1 cellular context compared by ENCODE assay signal in genomic region chr19:47608074-47608907, GRCh38.
TF ChIP-seq lines count a peak whose summit lies in the region.

No MANE protein-coding gene starts in this region.

TF ChIP-seq in HEK293, 187 proteins besides CTCF, POLR2A, EP300 and RAD21 (continued from another document and continues in another):
- TF ChIP-seq, protein P1, sequence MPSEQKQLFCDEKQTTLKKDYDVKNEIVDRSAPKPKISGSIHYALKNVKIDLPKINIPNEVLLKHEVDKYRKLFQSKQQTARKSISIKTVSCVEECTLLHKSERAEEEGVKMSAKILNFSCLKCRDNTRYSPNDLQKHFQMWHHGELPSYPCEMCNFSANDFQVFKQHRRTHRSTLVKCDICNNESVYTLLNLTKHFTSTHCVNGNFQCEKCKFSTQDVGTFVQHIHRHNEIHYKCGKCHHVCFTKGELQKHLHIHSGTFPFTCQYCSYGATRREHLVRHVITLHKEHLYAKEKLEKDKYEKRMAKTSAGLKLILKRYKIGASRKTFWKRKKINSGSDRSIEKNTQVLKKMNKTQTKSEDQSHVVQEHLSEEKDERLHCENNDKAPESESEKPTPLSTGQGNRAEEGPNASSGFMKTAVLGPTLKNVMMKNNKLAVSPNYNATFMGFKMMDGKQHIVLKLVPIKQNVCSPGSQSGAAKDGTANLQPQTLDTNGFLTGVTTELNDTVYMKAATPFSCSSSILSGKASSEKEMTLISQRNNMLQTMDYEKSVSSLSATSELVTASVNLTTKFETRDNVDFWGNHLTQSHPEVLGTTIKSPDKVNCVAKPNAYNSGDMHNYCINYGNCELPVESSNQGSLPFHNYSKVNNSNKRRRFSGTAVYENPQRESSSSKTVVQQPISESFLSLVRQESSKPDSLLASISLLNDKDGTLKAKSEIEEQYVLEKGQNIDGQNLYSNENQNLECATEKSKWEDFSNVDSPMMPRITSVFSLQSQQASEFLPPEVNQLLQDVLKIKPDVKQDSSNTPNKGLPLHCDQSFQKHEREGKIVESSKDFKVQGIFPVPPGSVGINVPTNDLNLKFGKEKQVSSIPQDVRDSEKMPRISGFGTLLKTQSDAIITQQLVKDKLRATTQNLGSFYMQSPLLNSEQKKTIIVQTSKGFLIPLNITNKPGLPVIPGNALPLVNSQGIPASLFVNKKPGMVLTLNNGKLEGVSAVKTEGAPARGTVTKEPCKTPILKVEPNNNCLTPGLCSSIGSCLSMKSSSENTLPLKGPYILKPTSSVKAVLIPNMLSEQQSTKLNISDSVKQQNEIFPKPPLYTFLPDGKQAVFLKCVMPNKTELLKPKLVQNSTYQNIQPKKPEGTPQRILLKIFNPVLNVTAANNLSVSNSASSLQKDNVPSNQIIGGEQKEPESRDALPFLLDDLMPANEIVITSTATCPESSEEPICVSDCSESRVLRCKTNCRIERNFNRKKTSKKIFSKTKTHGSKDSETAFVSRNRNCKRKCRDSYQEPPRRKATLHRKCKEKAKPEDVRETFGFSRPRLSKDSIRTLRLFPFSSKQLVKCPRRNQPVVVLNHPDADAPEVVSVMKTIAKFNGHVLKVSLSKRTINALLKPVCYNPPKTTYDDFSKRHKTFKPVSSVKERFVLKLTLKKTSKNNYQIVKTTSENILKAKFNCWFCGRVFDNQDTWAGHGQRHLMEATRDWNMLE (tag by site-specific recombination; conservative IDR thresholded peaks at IDR 0.05; ENCODE audit: low read depth), result no peak
- 0 out of 2 replicates have a peak, but pooled peaks have one; percentile 50 for TF ChIP-seq ZNF391 (tag by site-specific recombination; IDR thresholded peaks at IDR 0.05; ENCODE audit: borderline replicate concordance, low read depth)
- peak; percentile 74 for TF ChIP-seq SP7 (tag by site-specific recombination; IDR thresholded peaks at IDR 0.05)
- TF ChIP-seq ZNF148 (tag by site-specific recombination; IDR thresholded peaks at IDR 0.05; ENCODE audit: borderline replicate concordance), result no peak
- no peak for TF ChIP-seq SETDB1 (IDR thresholded peaks at IDR 0.05; ENCODE audit: insufficient read length, low read length)
- peak; percentile 79 for TF ChIP-seq ZNF366 (tag by site-specific recombination; conservative IDR thresholded peaks at IDR 0.05)
- TF ChIP-seq ZBTB17 (tag by site-specific recombination; IDR thresholded peaks at IDR 0.05), result peak; percentile 81
- peak; percentile 41; the same call in 1 of the 2 replicates for TF ChIP-seq KLF1 (tag by site-specific recombination; IDR thresholded peaks at IDR 0.05)
- TF ChIP-seq, protein P2, sequence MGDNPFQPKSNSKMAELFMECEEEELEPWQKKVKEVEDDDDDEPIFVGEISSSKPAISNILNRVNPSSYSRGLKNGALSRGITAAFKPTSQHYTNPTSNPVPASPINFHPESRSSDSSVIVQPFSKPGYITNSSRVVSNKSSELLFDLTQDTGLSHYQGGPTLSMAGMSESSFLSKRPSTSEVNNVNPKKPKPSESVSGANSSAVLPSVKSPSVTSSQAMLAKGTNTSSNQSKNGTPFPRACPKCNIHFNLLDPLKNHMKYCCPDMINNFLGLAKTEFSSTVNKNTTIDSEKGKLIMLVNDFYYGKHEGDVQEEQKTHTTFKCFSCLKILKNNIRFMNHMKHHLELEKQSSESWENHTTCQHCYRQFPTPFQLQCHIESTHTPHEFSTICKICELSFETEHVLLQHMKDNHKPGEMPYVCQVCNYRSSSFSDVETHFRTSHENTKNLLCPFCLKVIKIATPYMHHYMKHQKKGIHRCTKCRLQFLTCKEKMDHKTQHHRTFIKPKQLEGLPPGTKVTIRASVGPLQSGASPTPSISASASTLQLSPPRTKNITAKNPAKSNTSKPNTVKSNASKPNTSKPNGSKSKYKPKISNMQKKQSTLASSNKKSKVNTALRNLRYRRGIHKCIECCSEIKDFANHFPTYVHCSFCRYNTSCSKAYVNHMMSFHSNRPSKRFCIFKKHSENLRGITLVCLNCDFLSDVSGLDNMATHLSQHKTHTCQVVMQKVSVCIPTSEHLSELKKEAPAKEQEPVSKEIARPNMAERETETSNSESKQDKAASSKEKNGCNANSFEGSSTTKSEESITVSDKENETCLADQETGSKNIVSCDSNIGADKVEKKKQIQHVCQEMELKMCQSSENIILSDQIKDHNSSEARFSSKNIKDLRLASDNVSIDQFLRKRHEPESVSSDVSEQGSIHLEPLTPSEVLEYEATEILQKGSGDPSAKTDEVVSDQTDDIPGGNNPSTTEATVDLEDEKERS (tag by site-specific recombination; IDR thresholded peaks at IDR 0.05), result no peak
- no peak for TF ChIP-seq ZNF350 (tag by site-specific recombination; IDR thresholded peaks at IDR 0.05)
- TF ChIP-seq, protein P3, sequence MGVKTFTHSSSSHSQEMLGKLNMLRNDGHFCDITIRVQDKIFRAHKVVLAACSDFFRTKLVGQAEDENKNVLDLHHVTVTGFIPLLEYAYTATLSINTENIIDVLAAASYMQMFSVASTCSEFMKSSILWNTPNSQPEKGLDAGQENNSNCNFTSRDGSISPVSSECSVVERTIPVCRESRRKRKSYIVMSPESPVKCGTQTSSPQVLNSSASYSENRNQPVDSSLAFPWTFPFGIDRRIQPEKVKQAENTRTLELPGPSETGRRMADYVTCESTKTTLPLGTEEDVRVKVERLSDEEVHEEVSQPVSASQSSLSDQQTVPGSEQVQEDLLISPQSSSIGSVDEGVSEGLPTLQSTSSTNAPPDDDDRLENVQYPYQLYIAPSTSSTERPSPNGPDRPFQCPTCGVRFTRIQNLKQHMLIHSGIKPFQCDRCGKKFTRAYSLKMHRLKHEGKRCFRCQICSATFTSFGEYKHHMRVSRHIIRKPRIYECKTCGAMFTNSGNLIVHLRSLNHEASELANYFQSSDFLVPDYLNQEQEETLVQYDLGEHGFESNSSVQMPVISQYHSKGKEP (tag by site-specific recombination; IDR thresholded peaks at IDR 0.05), result no peak
- TF ChIP-seq YY2 (tag by site-specific recombination; IDR thresholded peaks at IDR 0.05), result 0 out of 2 replicates have a peak, but pooled peaks have one; percentile 57
- no peak for TF ChIP-seq ZNF423 (tag by site-specific recombination; IDR thresholded peaks at IDR 0.05)
- TF ChIP-seq PRDM4 (tag by site-specific recombination; IDR thresholded peaks at IDR 0.05), result no peak
- 0 out of 2 replicates have a peak, but pooled peaks have one; percentile 40 for TF ChIP-seq ZNF610 (tag by site-specific recombination; IDR thresholded peaks at IDR 0.05; ENCODE audit: borderline replicate concordance)
- no peak for TF ChIP-seq ZNF311 (tag by site-specific recombination; IDR thresholded peaks at IDR 0.05; ENCODE audit: borderline replicate concordance)
- no peak for TF ChIP-seq ZNF530 (tag by site-specific recombination; IDR thresholded peaks at IDR 0.05; ENCODE audit: low read depth)
- TF ChIP-seq, protein P4, sequence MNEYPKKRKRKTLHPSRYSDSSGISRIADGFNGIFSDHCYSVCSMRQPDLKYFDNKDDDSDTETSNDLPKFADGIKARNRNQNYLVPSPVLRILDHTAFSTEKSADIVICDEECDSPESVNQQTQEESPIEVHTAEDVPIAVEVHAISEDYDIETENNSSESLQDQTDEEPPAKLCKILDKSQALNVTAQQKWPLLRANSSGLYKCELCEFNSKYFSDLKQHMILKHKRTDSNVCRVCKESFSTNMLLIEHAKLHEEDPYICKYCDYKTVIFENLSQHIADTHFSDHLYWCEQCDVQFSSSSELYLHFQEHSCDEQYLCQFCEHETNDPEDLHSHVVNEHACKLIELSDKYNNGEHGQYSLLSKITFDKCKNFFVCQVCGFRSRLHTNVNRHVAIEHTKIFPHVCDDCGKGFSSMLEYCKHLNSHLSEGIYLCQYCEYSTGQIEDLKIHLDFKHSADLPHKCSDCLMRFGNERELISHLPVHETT (tag by site-specific recombination; IDR thresholded peaks at IDR 0.05), result no peak
- TF ChIP-seq ZNF768 (tag by site-specific recombination; IDR thresholded peaks at IDR 0.05), result no peak; the same call in 1 of the 2 replicates
- TF ChIP-seq, protein P5, sequence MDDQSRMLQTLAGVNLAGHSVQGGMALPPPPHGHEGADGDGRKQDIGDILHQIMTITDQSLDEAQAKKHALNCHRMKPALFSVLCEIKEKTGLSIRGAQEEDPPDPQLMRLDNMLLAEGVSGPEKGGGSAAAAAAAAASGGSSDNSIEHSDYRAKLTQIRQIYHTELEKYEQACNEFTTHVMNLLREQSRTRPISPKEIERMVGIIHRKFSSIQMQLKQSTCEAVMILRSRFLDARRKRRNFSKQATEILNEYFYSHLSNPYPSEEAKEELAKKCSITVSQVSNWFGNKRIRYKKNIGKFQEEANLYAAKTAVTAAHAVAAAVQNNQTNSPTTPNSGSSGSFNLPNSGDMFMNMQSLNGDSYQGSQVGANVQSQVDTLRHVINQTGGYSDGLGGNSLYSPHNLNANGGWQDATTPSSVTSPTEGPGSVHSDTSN (CRISPR knock-in tag; IDR thresholded peaks at IDR 0.05), result peak; percentile 87
- TF ChIP-seq ZNF426 (tag by site-specific recombination; IDR thresholded peaks at IDR 0.05), result no peak
- TF ChIP-seq OVOL3 (tag by site-specific recombination; IDR thresholded peaks at IDR 0.05), result 0 out of 2 replicates have a peak, but pooled peaks have one; percentile 48
- TF ChIP-seq KLF10 (tag by site-specific recombination; IDR thresholded peaks at IDR 0.05), result peak; percentile 65
- TF ChIP-seq ZNF704 (tag by site-specific recombination; IDR thresholded peaks at IDR 0.05), result 0 out of 2 replicates have a peak, but pooled peaks have one; percentile 46
- no peak for TF ChIP-seq SCRT2 (tag by site-specific recombination; IDR thresholded peaks at IDR 0.05)
- TF ChIP-seq, protein P6, sequence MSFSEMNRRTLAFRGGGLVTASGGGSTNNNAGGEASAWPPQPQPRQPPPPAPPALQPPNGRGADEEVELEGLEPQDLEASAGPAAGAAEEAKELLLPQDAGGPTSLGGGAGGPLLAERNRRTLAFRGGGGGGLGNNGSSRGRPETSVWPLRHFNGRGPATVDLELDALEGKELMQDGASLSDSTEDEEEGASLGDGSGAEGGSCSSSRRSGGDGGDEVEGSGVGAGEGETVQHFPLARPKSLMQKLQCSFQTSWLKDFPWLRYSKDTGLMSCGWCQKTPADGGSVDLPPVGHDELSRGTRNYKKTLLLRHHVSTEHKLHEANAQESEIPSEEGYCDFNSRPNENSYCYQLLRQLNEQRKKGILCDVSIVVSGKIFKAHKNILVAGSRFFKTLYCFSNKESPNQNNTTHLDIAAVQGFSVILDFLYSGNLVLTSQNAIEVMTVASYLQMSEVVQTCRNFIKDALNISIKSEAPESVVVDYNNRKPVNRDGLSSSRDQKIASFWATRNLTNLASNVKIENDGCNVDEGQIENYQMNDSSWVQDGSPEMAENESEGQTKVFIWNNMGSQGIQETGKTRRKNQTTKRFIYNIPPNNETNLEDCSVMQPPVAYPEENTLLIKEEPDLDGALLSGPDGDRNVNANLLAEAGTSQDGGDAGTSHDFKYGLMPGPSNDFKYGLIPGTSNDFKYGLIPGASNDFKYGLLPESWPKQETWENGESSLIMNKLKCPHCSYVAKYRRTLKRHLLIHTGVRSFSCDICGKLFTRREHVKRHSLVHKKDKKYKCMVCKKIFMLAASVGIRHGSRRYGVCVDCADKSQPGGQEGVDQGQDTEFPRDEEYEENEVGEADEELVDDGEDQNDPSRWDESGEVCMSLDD (tag by site-specific recombination; IDR thresholded peaks at IDR 0.05), result peak; percentile 99
- no peak for TF ChIP-seq WT1 (tag by site-specific recombination; IDR thresholded peaks at IDR 0.05)
- TF ChIP-seq BCL11A (tag by site-specific recombination; IDR thresholded peaks at IDR 0.05; ENCODE audit: low read depth), result no peak
- TF ChIP-seq ZBTB7A (tag by site-specific recombination; IDR thresholded peaks at IDR 0.05; ENCODE audit: low read depth), result peak; percentile 71; the same call in 1 of the 2 replicates
- no peak for TF ChIP-seq ZNF362 (tag by site-specific recombination; IDR thresholded peaks at IDR 0.05)
- 0 out of 2 replicates have a peak, but pooled peaks have one; percentile 31 for TF ChIP-seq ZNF843 (tag by site-specific recombination; IDR thresholded peaks at IDR 0.05)
- TF ChIP-seq ZNF660 (tag by site-specific recombination; IDR thresholded peaks at IDR 0.05), result no peak; the same call in 1 of the 2 replicates
